10 cellular contexts compared by ENCODE assay signal in the genomic region with DNA sequence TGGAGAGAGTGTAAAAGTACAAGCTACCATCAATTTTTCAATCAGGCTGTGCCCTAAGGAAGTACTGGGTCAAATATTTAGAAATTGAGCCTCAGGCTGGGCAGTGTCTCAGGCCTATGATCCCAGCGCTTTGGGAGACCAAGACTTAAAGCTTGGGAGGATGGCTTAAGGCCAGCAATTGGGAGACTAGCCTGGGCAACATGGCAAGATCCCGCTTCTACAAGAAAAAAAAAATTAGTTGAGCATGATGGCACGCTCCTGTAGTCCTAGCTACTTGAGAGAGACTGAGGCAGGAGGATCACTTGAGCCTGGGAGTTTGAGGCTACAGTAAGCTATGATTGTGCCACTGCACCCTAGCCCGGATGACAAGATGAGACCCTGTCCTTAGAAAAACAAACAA. TPM values are rescaled to one million over a fixed set of nuclear protein-coding genes. Genes with fewer than 3 reads are reported as not detected.
DNase-seq lines count a peak whose midpoint lies in the region; ATAC-seq and TF ChIP-seq lines count a peak whose summit lies in the region.
"Had no signal": no experiment of that assay in that cellular context is flagged by ENCODE, and none has a peak within 500 bp of the region (broad histone marks: within the 10 kb centered on the region; RNA-seq: fewer than 3 reads in every experiment).

No MANE protein-coding gene starts in this region.

- H3K4me3 ChIP-seq in left ventricle myocardium inferior = no peak overlapping the region
- no peak overlapping the region for H3K4me3 ChIP-seq in naive thymus-derived CD4-positive, alpha-beta T cell (ENCODE audit: low read length)
- no peak overlapping the region for H3K4me3 ChIP-seq in uterus

- peaks cover 0 to 5% of the 10 kb centered on the region in 2 donors for H3K9me3 Mint-ChIP-seq in activated naive CD4-positive, alpha-beta T cell treated with anti-CD3 and anti-CD28 coated beads, Interleukin-2, amount 50 U/mL, for 72 hours
- H3K9me3 Mint-ChIP-seq in naive thymus-derived CD4-positive, alpha-beta T cell = peaks cover 0 to 2% (median 0%) of the 10 kb centered on the region in 11 donors

- no peak for TF ChIP-seq POLR2A in uterus (IDR thresholded peaks at IDR 0.05)

- intact Hi-C loops in left ventricle myocardium inferior (cut with micrococcal nuclease) = no loop called here
- intact Hi-C loops in left cardiac atrium (cut with DNase I) = loop anchor here in 1 of 2 donors (5.0 kb wide), 1 partner anchor 95 kb away; no protein-coding TSS in a partner anchor
- intact Hi-C loops in naive thymus-derived CD4-positive, alpha-beta T cell (cut with micrococcal nuclease) = loop anchor here in 1 of 2 donors (5.0 to 10.0 kb wide), 2 partner anchors 1047 to 1910 kb away; a partner anchor contains a TSS
- intact Hi-C loops in uterus (cut with DNase I; ENCODE audit: low total_unique reads) = no loop called here

- POLR2A ChIA-PET in naive thymus-derived CD4-positive, alpha-beta T cell (lab: Charles Lee) = interaction anchor here (1.0 to 3.1 kb wide), 3 partner anchors 33 to 356 kb away, joined by 3 to 21 read pairs (median 15); a partner anchor contains a TSS

- no peaks in the 10 kb centered on the region for H3K36me3 ChIP-seq in left ventricle myocardium inferior
- no peaks in the 10 kb centered on the region for H3K36me3 ChIP-seq in naive thymus-derived CD4-positive, alpha-beta T cell (ENCODE audit: control insufficient read depth in 2 of 3, insufficient read depth in 3 of 3, low read length in 3 of 3)
- H3K36me3 ChIP-seq in uterus = no peaks in the 10 kb centered on the region

- H3K27me3 ChIP-seq in left ventricle myocardium inferior (ENCODE audit: low read depth) (no peaks in the 10 kb centered on the region), uterus (no peaks in the 10 kb centered on the region)
- H3K27me3 ChIP-seq in naive thymus-derived CD4-positive, alpha-beta T cell (ENCODE audit: control insufficient read depth in 2 of 2, insufficient read depth in 2 of 2, low read length in 2 of 2) = no peaks in the 10 kb centered on the region

- H3K9me3 ChIP-seq in left ventricle myocardium inferior (replicated peaks) (peaks cover 3% of the 10 kb centered on the region), uterus (no peaks in the 10 kb centered on the region)
- no peaks in the 10 kb centered on the region for H3K9me3 ChIP-seq in naive thymus-derived CD4-positive, alpha-beta T cell (ENCODE audit: control insufficient read depth in 2 of 3, low read length in 3 of 3)

- H3K36me3 Mint-ChIP-seq in activated naive CD4-positive, alpha-beta T cell treated with anti-CD3 and anti-CD28 coated beads, Interleukin-2, amount 50 U/mL, for 72 hours = peaks cover 21 to 25% of the 10 kb centered on the region in 2 donors
- H3K36me3 Mint-ChIP-seq in naive thymus-derived CD4-positive, alpha-beta T cell = no peaks in the 10 kb centered on the region

- ATAC-seq in left cardiac atrium = no peak
- ATAC-seq in activated naive CD4-positive, alpha-beta T cell treated with anti-CD3 and anti-CD28 coated beads, Interleukin-2, amount 50 U/mL, for 72 hours = no peak
- ATAC-seq in naive thymus-derived CD4-positive, alpha-beta T cell = no peak
- no peak for ATAC-seq in left lobe of liver

- H3K4me3 Mint-ChIP-seq in naive thymus-derived CD4-positive, alpha-beta T cell = peak overlapping the region in 9 of 10 donors; percentile 57 to 100 (median 100)

- peak overlapping the region; percentile 84 to 98 for H3K27ac Mint-ChIP-seq in activated naive CD4-positive, alpha-beta T cell treated with anti-CD3 and anti-CD28 coated beads, Interleukin-2, amount 50 U/mL, for 72 hours
- H3K27ac Mint-ChIP-seq in naive thymus-derived CD4-positive, alpha-beta T cell = peak overlapping the region; percentile 99 to 100 (median 100)

- TF ChIP-seq CTCF in left ventricle myocardium inferior (IDR thresholded peaks at IDR 0.05; ENCODE audit: borderline replicate concordance) = no peak
- no peak for TF ChIP-seq CTCF in uterus (IDR thresholded peaks at IDR 0.05)

- H3K4me1 ChIP-seq in left ventricle myocardium inferior (peaks cover 40% of the 10 kb centered on the region), uterus (peaks cover 0 to 13% of the 10 kb centered on the region in 2 donors)
- H3K4me1 ChIP-seq in naive thymus-derived CD4-positive, alpha-beta T cell (ENCODE audit: control insufficient read depth in 2 of 2, insufficient read depth in 2 of 2, low read length in 2 of 2) = peaks cover 25 to 26% of the 10 kb centered on the region in 2 donors

- CTCF ChIA-PET in naive thymus-derived CD4-positive, alpha-beta T cell (lab: Charles Lee) = no interaction called here

- peaks cover 24 to 48% (median 45%) of the 10 kb centered on the region in 7 donors for H3K4me1 Mint-ChIP-seq in naive thymus-derived CD4-positive, alpha-beta T cell

- H3K27ac ChIP-seq in left ventricle myocardium inferior (replicated peaks) (peak overlapping the region; percentile 98), uterus (peak overlapping the region; percentile 92 to 95)
- peak overlapping the region; percentile 91 for H3K27ac ChIP-seq in naive thymus-derived CD4-positive, alpha-beta T cell (ENCODE audit: low read depth, low read length)

- H3K27me3 Mint-ChIP-seq in naive thymus-derived CD4-positive, alpha-beta T cell = no peaks in the 10 kb centered on the region

- DNase-seq in left ventricle myocardium inferior (no peak), left cardiac atrium (no peak), uterus (no peak), left lobe of liver (ENCODE audit: low spot score) (no peak), 8988T (no peak)
- DNase-seq in activated naive CD4-positive, alpha-beta T cell treated with anti-CD3 and anti-CD28 coated beads, Interleukin-2, amount 50 U/mL, for 72 hours (ENCODE audit: low spot score in 2 of 2) = no peak
- DNase-seq in naive thymus-derived CD4-positive, alpha-beta T cell = no peak
- no peak for DNase-seq in activated CD8-positive, alpha-beta memory T cell treated with anti-CD3 and anti-CD28 coated beads, Interleukin-2, amount 50 U/mL, for 4 hours
- DNase-seq: activated CD4-positive, alpha-beta T cell treated with anti-CD3 and anti-CD28 coated beads for 1 hour; NCI-H1048 had no signal

RNA-seq across cellular contexts. Expression of a gene that starts 2.0 kb away (rescaled TPM):
- total RNA-seq in left ventricle myocardium inferior = 40.6 TPM
- total RNA-seq in left cardiac atrium = 10 to 100 TPM; 38.7 to 47.6 TPM
- total RNA-seq in activated naive CD4-positive, alpha-beta T cell treated with anti-CD3 and anti-CD28 coated beads, Interleukin-2, amount 50 U/mL, for 72 hours = 10 to 100 TPM; 49.7 to 57.6 TPM
- 100 to 1,000 TPM in 2 of 5 experiments, 10 to 100 TPM in 3; 61.4 to 116 (median 86.0) TPM for total RNA-seq in naive thymus-derived CD4-positive, alpha-beta T cell
- polyA plus RNA-seq in naive thymus-derived CD4-positive, alpha-beta T cell = 10 to 100 TPM in 1 of 2 donors, 1 to 10 TPM in 1; 9.9 to 12.3 TPM
- total RNA-seq in uterus = 10 to 100 TPM; 25.6 to 86.3 (median 51.2) TPM
- total RNA-seq in left lobe of liver = 24.3 TPM
